In the genomic region with DNA sequence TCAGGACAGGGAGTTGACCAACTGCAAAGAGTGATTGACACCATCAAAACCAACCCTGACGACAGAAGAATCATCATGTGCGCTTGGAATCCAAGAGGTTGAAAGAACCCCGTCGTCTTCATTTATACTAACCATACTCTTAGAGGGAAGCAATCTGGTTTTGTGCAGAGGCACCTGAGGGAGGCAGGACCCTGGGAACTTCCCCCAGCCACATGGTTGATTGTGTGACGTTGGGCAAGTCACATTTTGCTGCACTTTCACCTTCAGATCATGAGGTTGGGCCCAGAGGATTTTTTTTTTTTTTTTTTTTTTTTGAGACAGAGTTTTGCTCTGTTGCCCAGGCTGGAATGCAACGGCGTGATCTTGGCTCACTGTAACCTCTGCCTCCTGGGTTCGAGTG, we compare ENCODE assay signal across 23 cellular contexts.
"Had no signal": no experiment of that assay in that cellular context is flagged by ENCODE, and none has a peak within 500 bp of the region (broad histone marks: within the 10 kb centered on the region; RNA-seq: fewer than 3 reads in every experiment).

No MANE protein-coding gene starts in this region.

- H3K9ac ChIP-seq: neural progenitor cell had no signal

- H3K9me3 Mint-ChIP-seq: effector memory CD8-positive, alpha-beta T cell; natural killer cell treated with Interleukin-12 subunit alpha and Interleukin-12 subunit beta and Interleukin-15 and Interleukin-18, amount 100 ng/mL, for 72 hours had no signal

- H3K4me3 Mint-ChIP-seq: dendritic cell treated with granulocyte-macrophage colony-stimulating factor and Interleukin-4, amounts not matched to agents 40 ng/mL and 50 ng/mL, for 4 days; effector memory CD8-positive, alpha-beta T cell; natural killer cell treated with Interleukin-12 subunit alpha and Interleukin-12 subunit beta and Interleukin-15 and Interleukin-18, amount 100 ng/mL, for 72 hours; neural progenitor cell; stimulated activated memory B cell treated with anti-CD40 and anti-IgM and Interleukin-4, amounts not matched to agents 10 μg/mL and 1 μg/mL and 100 μg/mL, for 72 hours had no signal

- H3K27me3 ChIP-seq: esophagus squamous epithelium, gastroesophageal sphincter, neural progenitor cell, ovary, right atrium auricular region, stomach had no signal

- H3K36me3 ChIP-seq: ovary had no signal

- H3K27ac Mint-ChIP-seq: dendritic cell treated with granulocyte-macrophage colony-stimulating factor and Interleukin-4, amounts not matched to agents 40 ng/mL and 50 ng/mL, for 4 days; neural progenitor cell; stimulated activated memory B cell treated with anti-CD40 and anti-IgM and Interleukin-4, amounts not matched to agents 10 μg/mL and 1 μg/mL and 100 μg/mL, for 72 hours had no signal

- H3K4me2 ChIP-seq: neural progenitor cell had no signal

- H3K9me3 ChIP-seq: esophagus squamous epithelium, gastroesophageal sphincter, ovary, right atrium auricular region, stomach had no signal

- H3K4me1 Mint-ChIP-seq: neural progenitor cell; stimulated activated memory B cell treated with anti-CD40 and anti-IgM and Interleukin-4, amounts not matched to agents 10 μg/mL and 1 μg/mL and 100 μg/mL, for 72 hours had no signal

- DNase-seq: effector memory CD8-positive, alpha-beta T cell; esophagus squamous epithelium; foreskin fibroblast; glutamatergic neuron; left colon; left ventricle myocardium superior; mesenchymal stem cell; midbrain; nucleus accumbens; ovary; small intestine; stimulated activated CD4-positive, alpha-beta T cell treated with anti-CD3 and anti-CD28 coated beads, Interleukin-12 subunit alpha, Interleukin-12 subunit beta, amount 100 ng/mL, for 4 hours; stimulated activated CD4-positive, alpha-beta T cell treated with anti-CD3 and anti-CD28 coated beads, Interleukin-2, amount 100 ng/mL, for 48 hours; stomach; substantia nigra; trophoblast cell had no signal

- ATAC-seq: effector memory CD8-positive, alpha-beta T cell; gastroesophageal sphincter; left ventricle myocardium superior; natural killer cell treated with Interleukin-12 subunit alpha and Interleukin-12 subunit beta and Interleukin-15 and Interleukin-18, amount 100 ng/mL, for 72 hours; stimulated activated memory B cell treated with anti-CD40 and anti-IgM and Interleukin-4, amounts not matched to agents 10 μg/mL and 1 μg/mL and 100 μg/mL, for 72 hours had no signal

- H3K27me3 Mint-ChIP-seq: dendritic cell treated with granulocyte-macrophage colony-stimulating factor and Interleukin-4, amounts not matched to agents 40 ng/mL and 50 ng/mL, for 4 days; effector memory CD8-positive, alpha-beta T cell; natural killer cell treated with Interleukin-12 subunit alpha and Interleukin-12 subunit beta and Interleukin-15 and Interleukin-18, amount 100 ng/mL, for 72 hours; stimulated activated memory B cell treated with anti-CD40 and anti-IgM and Interleukin-4, amounts not matched to agents 10 μg/mL and 1 μg/mL and 100 μg/mL, for 72 hours had no signal

- H2AFZ ChIP-seq: neural progenitor cell had no signal

- H3K4me3 ChIP-seq: esophagus squamous epithelium, gastroesophageal sphincter, lung, neural progenitor cell, ovary, right atrium auricular region, stomach had no signal

- H3K27ac ChIP-seq: esophagus squamous epithelium, gastroesophageal sphincter, neural progenitor cell, ovary, right atrium auricular region, stomach had no signal

- H3K4me1 ChIP-seq: esophagus squamous epithelium, neural progenitor cell, right atrium auricular region, stomach had no signal
